Comparison of ENCODE assay signal across 8 cellular contexts in genomic region chr17:43943769-43944418, GRCh38. TPM values are rescaled to one million over a fixed set of nuclear protein-coding genes. Genes with fewer than 3 reads are reported as not detected.
DNase-seq lines count a peak whose midpoint lies in the region; ATAC-seq and TF ChIP-seq lines count a peak whose summit lies in the region.

No MANE protein-coding gene starts in this region.

- H3K4me1 Mint-ChIP-seq in GM23338 (peaks cover 17% of the 10 kb centered on the region), immature natural killer cell (peaks cover 6% of the 10 kb centered on the region in 2 donors)

- H3K4me3 Mint-ChIP-seq in GM23338 = no peak overlapping the region
- H3K4me3 Mint-ChIP-seq in immature natural killer cell = no peak overlapping the region

- H4K20me1 ChIP-seq in GM23338 (replicated peaks; ENCODE audit: insufficient read depth) = no peaks in the 10 kb centered on the region

- H3K9me2 ChIP-seq in GM23338 (ENCODE audit: insufficient read depth) = no peaks in the 10 kb centered on the region

- no peak overlapping the region for H3K4me2 ChIP-seq in GM23338

- no peaks in the 10 kb centered on the region for H3K79me2 ChIP-seq in GM23338 (replicated peaks; ENCODE audit: insufficient read depth)

- ATAC-seq in GM23338 (peak; percentile 88), GM19351 (IDR thresholded peaks at IDR 0.05; ENCODE audit: unreplicated experiment) (no peak)

- no peaks in the 10 kb centered on the region for H3K9me3 ChIP-seq in WERI-Rb-1 (ENCODE audit: severe bottlenecking)

- H3K9me3 Mint-ChIP-seq in GM23338 (no peaks in the 10 kb centered on the region), immature natural killer cell (no peaks in the 10 kb centered on the region)

- H3K27ac Mint-ChIP-seq in GM23338 (no peak overlapping the region), immature natural killer cell (peak overlapping the region in 1 of 6 donors; percentile 16)

- TF ChIP-seq CTCF in GM23338 (conservative IDR thresholded peaks at IDR 0.05; ENCODE audit: low read depth in 2 of 2) (peak; percentile 93 to 97), WERI-Rb-1 (IDR thresholded peaks at IDR 0.05; ENCODE audit: low read depth, low read length) (peak; percentile 97), brain microvascular endothelial cell (IDR thresholded peaks at IDR 0.05; ENCODE audit: low read depth, low read length, missing control alignments) (peak; percentile 94)

- no peak overlapping the region; the same call in 1 of the 2 replicates for H2AFZ ChIP-seq in GM23338

- in situ Hi-C loops in brain microvascular endothelial cell (cut with HindIII; ENCODE audit: low pct_ligation_motif_present, low sequenced_read_pairs) = no loop called here

- no peaks in the 10 kb centered on the region for H3F3A ChIP-seq in GM23338 (replicated peaks; ENCODE audit: low read depth)

- H3K4me1 ChIP-seq in GM23338 (ENCODE audit: insufficient read depth) = no peaks in the 10 kb centered on the region

- H3K27ac ChIP-seq in GM23338 (ENCODE audit: low read depth) (no peak overlapping the region), WERI-Rb-1 (no peak overlapping the region), brain microvascular endothelial cell (no peak overlapping the region)

- H3K36me3 Mint-ChIP-seq in GM23338 (ENCODE audit: low read depth) (no peaks in the 10 kb centered on the region), immature natural killer cell (no peaks in the 10 kb centered on the region)

- no peak overlapping the region for H3K4me3 ChIP-seq in GM23338
- no peak overlapping the region for H3K4me3 ChIP-seq in WERI-Rb-1 (ENCODE audit: low read depth, low read length)
- H3K4me3 ChIP-seq in brain microvascular endothelial cell (ENCODE audit: low read depth, low read length) = no peak overlapping the region

- DNase-seq in AG20443 (ENCODE audit: low spot score) = peak; percentile 85
- DNase-seq in GM23338 (ENCODE audit: low spot score) = peak; percentile 93
- DNase-seq in NCI-H2171 (lab: John Stamatoyannopoulos, UW) = peak; percentile 52
- DNase-seq in WERI-Rb-1 = peak; percentile 93
- peak; percentile 76 for DNase-seq in brain microvascular endothelial cell
- peak; percentile 58 to 69 (median 65) for DNase-seq in immature natural killer cell
- peak; percentile 63 to 72 for DNase-seq in stimulated activated CD4-positive, alpha-beta T cell treated with anti-CD3 and anti-CD28 coated beads, Interleukin-15, amount 100 ng/mL, for 1 hour (ENCODE audit: low read depth in 1 of 2, low spot score in 1 of 2)

- H3K27me3 Mint-ChIP-seq in GM23338 (ENCODE audit: insufficient read depth, low read depth, poor library complexity) (peaks cover 28% of the 10 kb centered on the region), immature natural killer cell (ENCODE audit: low read depth in 3 of 3) (peaks cover 6 to 14% (median 7%) of the 10 kb centered on the region in 3 donors)

- H3K36me3 ChIP-seq in GM23338 (ENCODE audit: insufficient read depth) = no peaks in the 10 kb centered on the region
- H3K36me3 ChIP-seq in WERI-Rb-1 = no peaks in the 10 kb centered on the region
- H3K36me3 ChIP-seq in brain microvascular endothelial cell (replicated peaks) = no peaks in the 10 kb centered on the region

- H3K27me3 ChIP-seq in GM23338 (ENCODE audit: insufficient read depth) (peaks cover 14% of the 10 kb centered on the region), WERI-Rb-1 (ENCODE audit: insufficient read depth, low read depth, severe bottlenecking) (peaks cover 2% of the 10 kb centered on the region), brain microvascular endothelial cell (replicated peaks) (no peaks in the 10 kb centered on the region)

TF ChIP-seq in GM23338, 12 proteins besides CTCF, POLR2A, EP300 and RAD21 (continues in another document):
- TF ChIP-seq ZNF462 (CRISPR knock-in tag; IDR thresholded peaks at IDR 0.05) (no peak), ETS1 (IDR thresholded peaks at IDR 0.05) (no peak), EZH2phosphoT487 (IDR thresholded peaks at IDR 0.05; ENCODE audit: unreplicated experiment) (no peak), POLR2AphosphoS5 (IDR thresholded peaks at IDR 0.05; ENCODE audit: low read depth) (no peak), EZH2 (IDR thresholded peaks at IDR 0.05; ENCODE audit: low read depth, unreplicated experiment) (no peak), NANOG (IDR thresholded peaks at IDR 0.05; ENCODE audit: borderline replicate concordance) (no peak)

RNA-seq across cellular contexts. Expression of gene PPY, which starts 1.6 kb away (rescaled TPM):
- total RNA-seq in GM23338 (2014; rRNA removed; shearing (Covaris generic)) = not detected in 2 replicates
- polyA plus RNA-seq in GM23338 (2016; fragmentation: Nextera tagmentation; extraction: Ambion mirVana) (0.94 TPM in 1 of 2 replicates, not detected in the other), immature natural killer cell (not detected)

RNA-seq across cellular contexts. Expression of gene PYY, which starts 9.8 kb away (rescaled TPM):
- 0.56 TPM in 1 of 2 replicates, not detected in the other for total RNA-seq in GM23338 (2014; rRNA removed; shearing (Covaris generic))
- 6.6 and 8.5 TPM in 2 replicates for polyA plus RNA-seq in GM23338 (2016; fragmentation: Nextera tagmentation; extraction: Ambion mirVana)
- not detected for polyA plus RNA-seq in immature natural killer cell

RNA-seq across cellular contexts. Expression of gene MPP2, which starts 36.6 kb away (rescaled TPM):
- total RNA-seq in GM23338 (2014; rRNA removed; shearing (Covaris generic)) = 20.7 and 21.0 TPM in 2 replicates
- polyA plus RNA-seq in GM23338 (2016; fragmentation: Nextera tagmentation; extraction: Ambion mirVana) (7.2 and 7.8 TPM in 2 replicates), immature natural killer cell (under 1 TPM in 1 of 3 donors, not detected in 2; 0.55 TPM)
